18 cellular contexts compared by ENCODE assay signal in the genomic region with DNA sequence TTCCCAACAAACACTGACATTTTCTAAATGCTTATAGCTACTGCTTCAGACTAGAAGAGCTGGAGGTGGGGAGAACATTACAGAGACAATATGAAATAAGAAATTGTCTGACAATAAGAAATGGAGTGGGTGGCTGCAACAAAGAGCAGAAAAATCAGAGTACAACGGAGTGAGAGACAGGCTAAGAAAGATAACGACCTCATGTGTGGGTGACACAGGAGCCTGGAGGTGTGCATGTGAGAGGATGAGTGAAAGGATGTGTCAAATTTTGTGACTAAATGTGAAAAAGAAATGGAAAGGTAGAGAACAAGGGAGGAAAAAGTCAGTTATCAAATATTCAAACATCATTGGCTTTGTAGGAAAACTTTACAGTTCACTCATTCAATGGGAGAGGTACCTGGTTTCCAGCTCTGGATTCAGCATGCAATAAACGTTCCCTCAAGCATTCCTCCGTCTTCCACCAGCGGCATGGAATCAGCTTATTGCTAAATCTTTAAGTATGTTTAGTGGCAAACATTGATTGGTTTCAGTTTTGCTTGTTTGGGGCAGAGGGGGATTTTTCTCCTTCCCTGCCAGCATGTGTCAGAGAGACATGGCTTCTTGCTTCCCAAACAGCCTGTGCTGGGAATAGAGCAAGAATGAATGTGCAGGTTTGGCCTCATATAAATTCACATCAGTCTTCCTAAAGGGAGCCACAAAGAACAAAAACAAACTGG.
"Had no signal": no experiment of that assay in that cellular context is flagged by ENCODE, and none has a peak within 500 bp of the region (broad histone marks: within the 10 kb centered on the region; RNA-seq: fewer than 3 reads in every experiment).

No MANE protein-coding gene starts in this region.

- H3K27ac ChIP-seq: coronary artery, left ventricle myocardium inferior had no signal

- H3K9me3 ChIP-seq: gastroesophageal sphincter, left ventricle myocardium inferior had no signal

- H3K4me3 ChIP-seq: coronary artery, gastroesophageal sphincter, left ventricle myocardium inferior, lung, smooth muscle cell had no signal

- DNase-seq: effector CD4-positive, alpha-beta T cell; endodermal cell; glutamatergic neuron; immature natural killer cell; kidney; left cardiac atrium; left ventricle myocardium inferior; mesendoderm; naive thymus-derived CD4-positive, alpha-beta T cell; nephron progenitor cell; posterior cingulate gyrus; right cardiac atrium; stimulated activated CD4-positive, alpha-beta T cell treated with anti-CD3 and anti-CD28 coated beads, Interleukin-2, amount 100 ng/mL, for 48 hours; stimulated activated naive CD4-positive, alpha-beta T cell treated with Interleukin-2 at 50 U/mL for 16 hours had no signal

- ATAC-seq: gastroesophageal sphincter; left cardiac atrium; naive thymus-derived CD4-positive, alpha-beta T cell; right cardiac atrium had no signal

- H3K4me1 ChIP-seq: left ventricle myocardium inferior had no signal

- H3K27me3 ChIP-seq: gastroesophageal sphincter had no signal
